In genomic region chr1:240399381-240399780, GRCh38 we compare ENCODE assay signal across 14 cellular contexts.
DNase-seq lines count a peak whose midpoint lies in the region; ATAC-seq and TF ChIP-seq lines count a peak whose summit lies in the region.
"Had no signal": no experiment of that assay in that cellular context is flagged by ENCODE, and none has a peak within 500 bp of the region (broad histone marks: within the 10 kb centered on the region; RNA-seq: fewer than 3 reads in every experiment).

No MANE protein-coding gene starts in this region.

- intact Hi-C loops in activated naive CD4-positive, alpha-beta T cell treated with anti-CD3 and anti-CD28 coated beads for 36 hours (cut with micrococcal nuclease), result no loop called here
- intact Hi-C loops in esophagus muscularis mucosa (cut with DNase I), result no loop called here

- no peak overlapping the region for H3K27ac Mint-ChIP-seq in activated naive CD4-positive, alpha-beta T cell treated with anti-CD3 and anti-CD28 coated beads for 36 hours

- CTCF ChIA-PET in activated naive CD4-positive, alpha-beta T cell treated with anti-CD3 and anti-CD28 coated beads for 36 hours (lab: Charles Lee), result interaction anchor here (0.8 kb wide), 1 partner anchor 250 kb away, joined by 4 read pairs; no protein-coding TSS in a partner anchor

- TF ChIP-seq CTCF in fibroblast of mammary gland (conservative IDR thresholded peaks at IDR 0.05; ENCODE audit: control insufficient read depth, insufficient read depth, low read depth, low read length) (no peak), retinal pigment epithelial cell (conservative IDR thresholded peaks at IDR 0.05; ENCODE audit: low read depth, low read length) (no peak), esophagus muscularis mucosa (IDR thresholded peaks at IDR 0.05) (no peak)

- H3K27ac ChIP-seq in esophagus muscularis mucosa (replicated peaks in 1 of 4), result no peak overlapping the region

- no peaks in the 10 kb centered on the region for H3K9me3 ChIP-seq in esophagus muscularis mucosa

- TF ChIP-seq POLR2A in esophagus muscularis mucosa (IDR thresholded peaks at IDR 0.05; ENCODE audit: low read depth), result no peak

- H3K4me1 Mint-ChIP-seq in activated naive CD4-positive, alpha-beta T cell treated with anti-CD3 and anti-CD28 coated beads for 36 hours (ENCODE audit: low read depth), result no peaks in the 10 kb centered on the region
- H3K4me1 Mint-ChIP-seq: central memory CD8-positive, alpha-beta T cell; neural crest cell had no signal

- ATAC-seq in HG03378 (IDR thresholded peaks at IDR 0.05; ENCODE audit: unreplicated experiment), result no peak

- no peaks in the 10 kb centered on the region for H3K36me3 Mint-ChIP-seq in activated naive CD4-positive, alpha-beta T cell treated with anti-CD3 and anti-CD28 coated beads for 36 hours (ENCODE audit: low read depth)

- no peaks in the 10 kb centered on the region for H3K27me3 ChIP-seq in esophagus muscularis mucosa

- 60% methylated on average over 6 of the region's 6 CpGs for WGBS in esophagus muscularis mucosa

- no peak overlapping the region for H3K4me3 ChIP-seq in fibroblast of mammary gland (ENCODE audit: control insufficient read depth, low read depth, low read length)
- H3K4me3 ChIP-seq in retinal pigment epithelial cell (ENCODE audit: low read length), result no peak overlapping the region
- no peak overlapping the region for H3K4me3 ChIP-seq in esophagus muscularis mucosa

- H3K27me3 Mint-ChIP-seq in activated naive CD4-positive, alpha-beta T cell treated with anti-CD3 and anti-CD28 coated beads for 36 hours (ENCODE audit: low read depth), result no peaks in the 10 kb centered on the region
- H3K27me3 Mint-ChIP-seq: central memory CD8-positive, alpha-beta T cell had no signal

- no peaks in the 10 kb centered on the region for H3K9me3 Mint-ChIP-seq in activated naive CD4-positive, alpha-beta T cell treated with anti-CD3 and anti-CD28 coated beads for 36 hours

- DNase-seq in GM03348 (ENCODE audit: low spot score), result peak; percentile 83
- peak; percentile 88 for DNase-seq in RPMI7951 (ENCODE audit: low read depth)
- DNase-seq in fibroblast of mammary gland (ENCODE audit: low read depth), result peak; percentile 93
- DNase-seq in retinal pigment epithelial cell (ENCODE audit: low read depth), result peak; percentile 81
- no peak for DNase-seq in NCI-H2171 (lab: John Stamatoyannopoulos, UW)
- no peak for DNase-seq in activated naive CD4-positive, alpha-beta T cell treated with anti-CD3 and anti-CD28 coated beads for 36 hours
- DNase-seq in esophagus muscularis mucosa (ENCODE audit: extremely low spot score), result no peak
- DNase-seq: activated CD8-positive, alpha-beta memory T cell treated with anti-CD3 and anti-CD28 coated beads for 24 hours; DMS79; H7; NCI-H774 had no signal

- peaks cover 0 to 18% (median 13%) of the 10 kb centered on the region in 4 donors for H3K4me1 ChIP-seq in esophagus muscularis mucosa

- no peaks in the 10 kb centered on the region for H3K36me3 ChIP-seq in esophagus muscularis mucosa

- no peak for TF ChIP-seq EP300 in esophagus muscularis mucosa (IDR thresholded peaks at IDR 0.05)

- no peak overlapping the region for H3K4me3 Mint-ChIP-seq in activated naive CD4-positive, alpha-beta T cell treated with anti-CD3 and anti-CD28 coated beads for 36 hours
- H3K4me3 Mint-ChIP-seq: central memory CD8-positive, alpha-beta T cell; neural crest cell had no signal

Comparison
In these comparisons a context has a peak if more than half of its experiments do, and no peak if none do; other contexts are left out.
1. DNase-seq: peak in GM03348 (single experiment), RPMI7951 (single experiment), fibroblast of mammary gland (single experiment) and retinal pigment epithelial cell (single experiment); none in NCI-H2171 (single experiment), activated naive CD4-positive, alpha-beta T cell treated with anti-CD3 and anti-CD28 coated beads for 36 hours (single experiment) and esophagus muscularis mucosa (single experiment).